12 cellular contexts compared by ENCODE assay signal in the genomic region with DNA sequence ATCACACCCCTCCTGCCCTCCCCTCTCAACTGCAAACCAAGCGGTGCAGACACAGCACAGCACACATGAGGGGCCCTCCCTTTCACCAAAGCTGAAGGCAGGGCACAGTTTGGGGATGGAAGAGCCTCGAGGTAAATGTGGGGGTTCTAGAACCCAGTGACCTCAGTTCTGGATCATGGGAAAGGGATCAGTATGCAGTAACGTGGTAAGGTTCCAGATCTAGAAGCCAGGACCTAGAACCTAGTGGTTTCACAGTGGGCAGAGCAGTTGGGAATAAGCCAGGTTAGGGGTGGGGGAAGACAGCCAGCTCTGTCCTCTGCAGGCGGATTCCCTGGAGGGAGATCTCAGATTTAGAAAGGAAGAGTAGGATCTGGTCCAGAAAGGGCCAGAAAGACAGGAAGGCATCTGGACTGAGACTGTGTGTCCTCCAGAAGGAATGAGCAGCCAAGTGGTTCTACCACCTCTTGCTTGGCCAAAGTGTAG. TPM values are rescaled to one million over a fixed set of nuclear protein-coding genes. Genes with fewer than 3 reads are reported as not detected.
A peak's percentile ranks its signal among the peaks of the same experiment; 100 is the strongest.
DNase-seq lines count a peak whose midpoint lies in the region; ATAC-seq, FAIRE-seq and TF ChIP-seq lines count a peak whose summit lies in the region.
"Had no signal": no experiment of that assay in that cellular context is flagged by ENCODE, and none has a peak within 500 bp of the region (broad histone marks: within the 10 kb centered on the region; RNA-seq: fewer than 3 reads in every experiment).

No MANE protein-coding gene starts in this region.

- no peaks in the 10 kb centered on the region for H3K27me3 Mint-ChIP-seq in activated naive CD8-positive, alpha-beta T cell treated with anti-CD3 and anti-CD28 coated beads, Interleukin-2, amount 50 U/mL, for 24 hours
- H3K27me3 Mint-ChIP-seq in T-helper 17 cell: no peaks in the 10 kb centered on the region

- H3K36me3 ChIP-seq in cardiac muscle cell (peaks cover 40% of the 10 kb centered on the region), HepG2 (replicated peaks in 1 of 2; ENCODE audit: control insufficient read depth in 1 of 2, insufficient read depth in 2 of 2, low read length in 2 of 2) (peaks cover 3 to 25% of the 10 kb centered on the region in 2 experiments), transverse colon (peaks cover 0 to 23% (median 6%) of the 10 kb centered on the region in 4 donors)

- TF ChIP-seq CTCF in cardiac muscle cell (IDR thresholded peaks at IDR 0.05; ENCODE audit: low read depth, low read length) (no peak), HepG2 (CRISPR knock-in tag; IDR thresholded peaks at IDR 0.05) (no peak), transverse colon (IDR thresholded peaks at IDR 0.05) (no peak)

- H3K4me3 ChIP-seq in cardiac muscle cell (no peak overlapping the region), HepG2 (replicated peaks in 1 of 3; ENCODE audit: insufficient read depth in 1 of 3, low read depth in 2 of 3, low read length in 3 of 3) (no peak overlapping the region), transverse colon (no peak overlapping the region)

- H3K36me3 Mint-ChIP-seq in activated naive CD8-positive, alpha-beta T cell treated with anti-CD3 and anti-CD28 coated beads, Interleukin-2, amount 50 U/mL, for 24 hours (ENCODE audit: low read depth): peaks cover 41% of the 10 kb centered on the region
- H3K36me3 Mint-ChIP-seq in T-helper 17 cell (ENCODE audit: low read depth): peaks cover 4% of the 10 kb centered on the region

- peaks cover 33% of the 10 kb centered on the region for H4K20me1 ChIP-seq in HepG2 (ENCODE audit: insufficient read depth, low read length)

- H3K79me2 ChIP-seq in HepG2 (ENCODE audit: insufficient read depth, low read length): peaks cover 25% of the 10 kb centered on the region

- CTCF ChIA-PET in HepG2 (lab: Yijun Ruan, JAX; ENCODE audit: low intra/inter-chr PET ratio, low total read pairs): no interaction called here

- TF ChIP-seq RAD21 in HepG2 (CRISPR knock-in tag; IDR thresholded peaks at IDR 0.05): peak; percentile 8; the same call in 1 of the 2 replicates

- H3K9me3 Mint-ChIP-seq in activated naive CD8-positive, alpha-beta T cell treated with anti-CD3 and anti-CD28 coated beads, Interleukin-2, amount 50 U/mL, for 24 hours: no peaks in the 10 kb centered on the region
- H3K9me3 Mint-ChIP-seq: CD4-positive, CD25-positive, alpha-beta regulatory T cell had no signal

- H3K9me3 ChIP-seq in cardiac muscle cell (ENCODE audit: low read depth) (no peaks in the 10 kb centered on the region), HepG2 (ENCODE audit: low read length) (no peaks in the 10 kb centered on the region), transverse colon (no peaks in the 10 kb centered on the region), T-helper 17 cell (ENCODE audit: control insufficient read depth, low read length, poor library complexity, severe bottlenecking) (no peaks in the 10 kb centered on the region)

- H3K27ac Mint-ChIP-seq in activated naive CD8-positive, alpha-beta T cell treated with anti-CD3 and anti-CD28 coated beads, Interleukin-2, amount 50 U/mL, for 24 hours: peak overlapping the region; percentile 98
- no peak overlapping the region for H3K27ac Mint-ChIP-seq in T-helper 17 cell

- TF ChIP-seq EP300 in HepG2 (IDR thresholded peaks at IDR 0.05; ENCODE audit: low read depth in 2 of 2, low read length in 2 of 2) (no peak), HepG2 (CRISPR knock-in tag; IDR thresholded peaks at IDR 0.05; ENCODE audit: borderline replicate concordance) (0 out of 2 replicates have a peak, but pooled peaks have one; percentile 5), transverse colon (IDR thresholded peaks at IDR 0.05; ENCODE audit: low read depth) (no peak)

- intact Hi-C loops in left ventricle myocardium superior (cut with micrococcal nuclease): no loop called here
- intact Hi-C loops in HepG2 (cut with micrococcal nuclease; ENCODE audit: unreplicated experiment): loop anchor here (1.0 to 10.0 kb wide), 3 partner anchors 22 to 183 kb away; a partner anchor contains a TSS
- intact Hi-C loops in transverse colon (cut with DNase I; ENCODE audit: low total_unique reads): loop anchor here (10.0 kb wide), 2 partner anchors 63 to 93 kb away; a partner anchor contains a TSS

- no peak overlapping the region for H2AFZ ChIP-seq in HepG2 (ENCODE audit: low read length)

- in situ Hi-C loops in HepG2 (cut with HindIII; ENCODE audit: extremely low pct_ligation_motif_present, low pct_unique_long_range_greater_than_20kb): no loop called here
- in situ Hi-C loops in transverse colon (cut with MboI; ENCODE audit: low pct_ligation_motif_present in 1 of 4, low pct_unique_long_range_greater_than_20kb in 1 of 4, low sequenced_read_pairs in 3 of 4): loop anchor here in 1 of 4 donors (25.0 kb wide), 1 partner anchor 106 kb away; a partner anchor contains a TSS

- POLR2A ChIA-PET in HepG2 (lab: Yijun Ruan, JAX): interaction anchor here (1.0 to 5.6 kb wide), 17 partner anchors 9 to 180 kb away, joined by 3 to 153 read pairs (median 4); a partner anchor contains a TSS

- peaks cover 18% of the 10 kb centered on the region for H3K4me1 ChIP-seq in cardiac muscle cell (ENCODE audit: low read depth)
- H3K4me1 ChIP-seq in HepG2 (ENCODE audit: insufficient read depth, low read length): peaks cover 24% of the 10 kb centered on the region
- H3K4me1 ChIP-seq in transverse colon: peaks cover 28 to 40% (median 34%) of the 10 kb centered on the region in 4 donors

- H3K9ac ChIP-seq in HepG2 (ENCODE audit: insufficient read depth, low read depth, low read length): no peak overlapping the region
- H3K9ac ChIP-seq: KMS-11 had no signal

- H3K4me3 Mint-ChIP-seq in activated naive CD8-positive, alpha-beta T cell treated with anti-CD3 and anti-CD28 coated beads, Interleukin-2, amount 50 U/mL, for 24 hours: peak overlapping the region; percentile 97
- H3K4me3 Mint-ChIP-seq in T-helper 17 cell: no peak overlapping the region

- no peak overlapping the region for H3K4me2 ChIP-seq in HepG2 (ENCODE audit: low read depth, low read length)
- H3K4me2 ChIP-seq: KMS-11 had no signal

- H3K4me1 Mint-ChIP-seq in activated naive CD8-positive, alpha-beta T cell treated with anti-CD3 and anti-CD28 coated beads, Interleukin-2, amount 50 U/mL, for 24 hours: peaks cover 47% of the 10 kb centered on the region
- peaks cover 39% of the 10 kb centered on the region for H3K4me1 Mint-ChIP-seq in T-helper 17 cell

- no peaks in the 10 kb centered on the region for H3K27me3 ChIP-seq in cardiac muscle cell
- H3K27me3 ChIP-seq in HepG2 (ENCODE audit: control insufficient read depth in 1 of 2, insufficient read depth in 2 of 2, low read length in 2 of 2): no peaks in the 10 kb centered on the region; a peak in 1 of 5 replicates
- H3K27me3 ChIP-seq in transverse colon: no peaks in the 10 kb centered on the region

- TF ChIP-seq POLR2A in HepG2 (IDR thresholded peaks at IDR 0.05; ENCODE audit: insufficient read depth in 1 of 2, low read depth in 2 of 2, low read length in 2 of 2) (peak in 1 of 2 experiments; percentile 21; a peak in 2 of 4 replicates), transverse colon (IDR thresholded peaks at IDR 0.05) (no peak)

- FAIRE-seq in HepG2 (lab: Jason Lieb, UNC): no peak

- no TSS peak for BruUV-seq in HepG2 (replicated peaks; lab: Mats Ljungman, UMichigan)

- ATAC-seq in left ventricle myocardium superior (no peak), HepG2 (peak; percentile 8), T-helper 17 cell (no peak)
- ATAC-seq in activated naive CD8-positive, alpha-beta T cell treated with anti-CD3 and anti-CD28 coated beads, Interleukin-2, amount 50 U/mL, for 24 hours: no peak
- ATAC-seq: PC-3 had no signal

- WGBS in HepG2 (ENCODE audit: low lambda C conversion rate): 50% methylated on average over 4 of the region's 4 CpGs
- 69% methylated on average over 4 of the region's 4 CpGs; no CpG with 5 or more reads in 1 of the 2 donors for WGBS in transverse colon (ENCODE audit: low coverage in 1 of 2), 2 donors

- H3K27ac ChIP-seq in cardiac muscle cell: peak overlapping the region; percentile 20
- peak overlapping the region; percentile 86 for H3K27ac ChIP-seq in HepG2 (ENCODE audit: extremely low read length, insufficient read depth, low read length)
- H3K27ac ChIP-seq in transverse colon: peak overlapping the region; percentile 94 to 97 (median 96)
- H3K27ac ChIP-seq: KMS-11 had no signal

- DNase-seq in cardiac muscle cell (ENCODE audit: low read depth in 1 of 2, low spot score in 1 of 2) (peak in 1 of 2 donors; percentile 74), left ventricle myocardium superior (no peak), HepG2 (ENCODE audit: low spot score) (peak; percentile 39), transverse colon (no peak), globus pallidus (ENCODE audit: low spot score) (no peak), T-helper 17 cell (no peak)
- no peak for DNase-seq in activated naive CD8-positive, alpha-beta T cell treated with anti-CD3 and anti-CD28 coated beads, Interleukin-2, amount 50 U/mL, for 24 hours
- DNase-seq in stimulated activated CD4-positive, alpha-beta T cell treated with anti-CD3 and anti-CD28 coated beads, Interleukin-12 subunit alpha, Interleukin-12 subunit beta, amount 100 ng/mL, for 4 hours: no peak
- DNase-seq: CD4-positive, CD25-positive, alpha-beta regulatory T cell; effector CD8-positive, alpha-beta T cell; PC-3 had no signal

RNA-seq across cellular contexts. Expression of a gene that starts 3.1 kb away (rescaled TPM):
- total RNA-seq in cardiac muscle cell (760 and 891 TPM in 2 replicates), left ventricle myocardium superior (684 TPM), HepG2 (2016; rRNA removed; fragmentation: Illumina TruSeq; extraction: Trizol) (3,909 and 8,800 TPM in 2 replicates), transverse colon (1,000 to 10,000 TPM; 3,057 to 3,935 (median 3,837) TPM), T-helper 17 cell (100 to 1,000 TPM; 612 to 898 TPM)
- polyA plus RNA-seq in cardiac muscle cell (1,227 and 1,335 TPM in 2 replicates), HepG2 (2011; rRNA removed) (2,513 and 2,721 TPM in 2 replicates)
- total RNA-seq in HepG2 (2016; cell fraction: cytosol; rRNA removed; fragmentation: Illumina TruSeq; extraction: Trizol; ENCODE audit: low read depth): 89,971 and 90,879 TPM in 2 replicates
- 3,851 and 8,859 TPM in 2 replicates for total RNA-seq in HepG2 (2016; cell fraction: insoluble cytoplasmic fraction; rRNA removed; fragmentation: Illumina TruSeq; extraction: Trizol)
- total RNA-seq in HepG2 (2016; cell fraction: membrane; rRNA removed; fragmentation: Illumina TruSeq; extraction: Trizol): 51,578 and 56,338 TPM in 2 replicates
- 2,617 and 3,067 TPM in 2 replicates for total RNA-seq in HepG2 (2016; cell fraction: nucleus; rRNA removed; fragmentation: Illumina TruSeq; extraction: Trizol)
- polyA plus RNA-seq in HepG2 (2011; cell fraction: cytosol; rRNA removed): 2,416 and 4,778 TPM in 2 replicates
- polyA plus RNA-seq in HepG2 (2011; cell fraction: nucleus; rRNA removed): 1,286 and 1,341 TPM in 2 replicates
- 3,171 and 4,080 TPM in 2 replicates for polyA plus RNA-seq in HepG2 (2012)
- 183,517 and 194,436 TPM in 2 replicates for polyA plus RNA-seq in HepG2 (2016; cell fraction: cytosol; fragmentation: Illumina TruSeq; extraction: Trizol; ENCODE audit: low read depth)
- polyA plus RNA-seq in HepG2 (2016; cell fraction: insoluble cytoplasmic fraction; fragmentation: Illumina TruSeq; extraction: Trizol; ENCODE audit: low read depth): 7,307 and 7,404 TPM in 2 replicates
- 88,210 and 91,472 TPM in 2 replicates for polyA plus RNA-seq in HepG2 (2016; cell fraction: membrane; fragmentation: Illumina TruSeq; extraction: Trizol; ENCODE audit: low read depth)
- polyA plus RNA-seq in HepG2 (2016; cell fraction: nucleus; fragmentation: Illumina TruSeq; extraction: Trizol; ENCODE audit: insufficient read depth, low read depth): 7,073 and 8,244 TPM in 2 replicates
- polyA minus RNA-seq in HepG2 (2011; rRNA and poly(A)+ RNA removed; ENCODE audit: low replicate concordance): 1,399 and 2,171 TPM in 2 replicates
- 634 and 932 TPM in 2 replicates for polyA minus RNA-seq in HepG2 (2011; cell fraction: cytosol; rRNA and poly(A)+ RNA removed)
- polyA minus RNA-seq in HepG2 (2011; cell fraction: nucleus; rRNA and poly(A)+ RNA removed): 209 and 221 TPM in 2 replicates

RNA-seq across cellular contexts. Expression of a gene that starts 13.5 kb away (rescaled TPM):
- total RNA-seq in cardiac muscle cell (64.2 and 126 TPM in 2 replicates), left ventricle myocardium superior (22.0 TPM), HepG2 (2016; rRNA removed; fragmentation: Illumina TruSeq; extraction: Trizol) (167 and 176 TPM in 2 replicates), transverse colon (100 to 1,000 TPM in 2 of 4 donors, 10 to 100 TPM in 2; 74.5 to 152 (median 112) TPM), T-helper 17 cell (100 to 1,000 TPM in 1 of 2 donors, 10 to 100 TPM in 1; 89.2 to 104 TPM)
- polyA plus RNA-seq in cardiac muscle cell (68.7 and 95.2 TPM in 2 replicates), HepG2 (2011; rRNA removed) (139 and 164 TPM in 2 replicates)
- 230 and 246 TPM in 2 replicates for total RNA-seq in HepG2 (2016; cell fraction: cytosol; rRNA removed; fragmentation: Illumina TruSeq; extraction: Trizol; ENCODE audit: low read depth)
- total RNA-seq in HepG2 (2016; cell fraction: insoluble cytoplasmic fraction; rRNA removed; fragmentation: Illumina TruSeq; extraction: Trizol): 165 and 193 TPM in 2 replicates
- 237 and 254 TPM in 2 replicates for total RNA-seq in HepG2 (2016; cell fraction: membrane; rRNA removed; fragmentation: Illumina TruSeq; extraction: Trizol)
- 96.5 and 102 TPM in 2 replicates for total RNA-seq in HepG2 (2016; cell fraction: nucleus; rRNA removed; fragmentation: Illumina TruSeq; extraction: Trizol)
- polyA plus RNA-seq in HepG2 (2011; cell fraction: cytosol; rRNA removed): 118 and 159 TPM in 2 replicates
- polyA plus RNA-seq in HepG2 (2011; cell fraction: nucleus; rRNA removed): 330 and 345 TPM in 2 replicates
- 158 and 165 TPM in 2 replicates for polyA plus RNA-seq in HepG2 (2012)
- 324 and 380 TPM in 2 replicates for polyA plus RNA-seq in HepG2 (2016; cell fraction: cytosol; fragmentation: Illumina TruSeq; extraction: Trizol; ENCODE audit: low read depth)
- polyA plus RNA-seq in HepG2 (2016; cell fraction: insoluble cytoplasmic fraction; fragmentation: Illumina TruSeq; extraction: Trizol; ENCODE audit: low read depth): 326 and 339 TPM in 2 replicates
- 331 and 356 TPM in 2 replicates for polyA plus RNA-seq in HepG2 (2016; cell fraction: membrane; fragmentation: Illumina TruSeq; extraction: Trizol; ENCODE audit: low read depth)
- polyA plus RNA-seq in HepG2 (2016; cell fraction: nucleus; fragmentation: Illumina TruSeq; extraction: Trizol; ENCODE audit: insufficient read depth, low read depth): 298 and 326 TPM in 2 replicates
- 81.2 and 143 TPM in 2 replicates for polyA minus RNA-seq in HepG2 (2011; rRNA and poly(A)+ RNA removed; ENCODE audit: low replicate concordance)
- 66.1 and 82.4 TPM in 2 replicates for polyA minus RNA-seq in HepG2 (2011; cell fraction: cytosol; rRNA and poly(A)+ RNA removed)
- 85.3 and 90.1 TPM in 2 replicates for polyA minus RNA-seq in HepG2 (2011; cell fraction: nucleus; rRNA and poly(A)+ RNA removed)

RNA-seq across cellular contexts. Expression of a gene that starts 24.9 kb away (rescaled TPM):
- total RNA-seq in cardiac muscle cell (155 and 165 TPM in 2 replicates), left ventricle myocardium superior (103 TPM), HepG2 (2016; rRNA removed; fragmentation: Illumina TruSeq; extraction: Trizol) (16.4 and 18.4 TPM in 2 replicates), transverse colon (100 to 1,000 TPM in 1 of 4 donors, 10 to 100 TPM in 3; 31.8 to 107 (median 40.9) TPM), T-helper 17 cell (10 to 100 TPM; 21.6 to 24.2 TPM)
- polyA plus RNA-seq in cardiac muscle cell (175 and 195 TPM in 2 replicates), HepG2 (2011; rRNA removed) (34.3 and 42.1 TPM in 2 replicates)
- total RNA-seq in HepG2 (2016; cell fraction: cytosol; rRNA removed; fragmentation: Illumina TruSeq; extraction: Trizol; ENCODE audit: low read depth): 5.2 and 5.3 TPM in 2 replicates
- total RNA-seq in HepG2 (2016; cell fraction: insoluble cytoplasmic fraction; rRNA removed; fragmentation: Illumina TruSeq; extraction: Trizol): 13.3 and 20.4 TPM in 2 replicates
- 4.9 and 5.1 TPM in 2 replicates for total RNA-seq in HepG2 (2016; cell fraction: membrane; rRNA removed; fragmentation: Illumina TruSeq; extraction: Trizol)
- 17.7 and 22.5 TPM in 2 replicates for total RNA-seq in HepG2 (2016; cell fraction: nucleus; rRNA removed; fragmentation: Illumina TruSeq; extraction: Trizol)
- 15.4 and 24.0 TPM in 2 replicates for polyA plus RNA-seq in HepG2 (2011; cell fraction: cytosol; rRNA removed)
- 43.8 and 62.9 TPM in 2 replicates for polyA plus RNA-seq in HepG2 (2011; cell fraction: nucleus; rRNA removed)
- 10.2 and 20.0 TPM in 2 replicates for polyA plus RNA-seq in HepG2 (2012)
- polyA plus RNA-seq in HepG2 (2016; cell fraction: cytosol; fragmentation: Illumina TruSeq; extraction: Trizol; ENCODE audit: low read depth): 1.1 and 1.4 TPM in 2 replicates
- 10.8 and 15.0 TPM in 2 replicates for polyA plus RNA-seq in HepG2 (2016; cell fraction: insoluble cytoplasmic fraction; fragmentation: Illumina TruSeq; extraction: Trizol; ENCODE audit: low read depth)
- 2.9 and 3.5 TPM in 2 replicates for polyA plus RNA-seq in HepG2 (2016; cell fraction: membrane; fragmentation: Illumina TruSeq; extraction: Trizol; ENCODE audit: low read depth)
- 28.6 and 30.1 TPM in 2 replicates for polyA plus RNA-seq in HepG2 (2016; cell fraction: nucleus; fragmentation: Illumina TruSeq; extraction: Trizol; ENCODE audit: insufficient read depth, low read depth)
- 85.1 and 134 TPM in 2 replicates for polyA minus RNA-seq in HepG2 (2011; rRNA and poly(A)+ RNA removed; ENCODE audit: low replicate concordance)
- polyA minus RNA-seq in HepG2 (2011; cell fraction: cytosol; rRNA and poly(A)+ RNA removed): 22.2 and 28.2 TPM in 2 replicates
- 26.5 and 44.0 TPM in 2 replicates for polyA minus RNA-seq in HepG2 (2011; cell fraction: nucleus; rRNA and poly(A)+ RNA removed)

RNA-seq across cellular contexts. Expression of a gene that starts 25.5 kb away (rescaled TPM):
- 240 and 294 TPM in 2 replicates for total RNA-seq in cardiac muscle cell
- 128 and 167 TPM in 2 replicates for polyA plus RNA-seq in cardiac muscle cell
- total RNA-seq in left ventricle myocardium superior: 44.4 TPM
- total RNA-seq in HepG2 (2016; rRNA removed; fragmentation: Illumina TruSeq; extraction: Trizol): 108 and 122 TPM in 2 replicates
- 42.8 and 44.4 TPM in 2 replicates for total RNA-seq in HepG2 (2016; cell fraction: cytosol; rRNA removed; fragmentation: Illumina TruSeq; extraction: Trizol; ENCODE audit: low read depth)
- total RNA-seq in HepG2 (2016; cell fraction: insoluble cytoplasmic fraction; rRNA removed; fragmentation: Illumina TruSeq; extraction: Trizol): 98.2 and 127 TPM in 2 replicates
- total RNA-seq in HepG2 (2016; cell fraction: membrane; rRNA removed; fragmentation: Illumina TruSeq; extraction: Trizol): 53.1 and 56.0 TPM in 2 replicates
- total RNA-seq in HepG2 (2016; cell fraction: nucleus; rRNA removed; fragmentation: Illumina TruSeq; extraction: Trizol): 57.1 and 62.8 TPM in 2 replicates
- 109 and 120 TPM in 2 replicates for polyA plus RNA-seq in HepG2 (2011; rRNA removed)
- polyA plus RNA-seq in HepG2 (2011; cell fraction: cytosol; rRNA removed): 120 and 188 TPM in 2 replicates
- polyA plus RNA-seq in HepG2 (2011; cell fraction: nucleus; rRNA removed): 169 and 241 TPM in 2 replicates
- polyA plus RNA-seq in HepG2 (2012): 71.6 and 76.0 TPM in 2 replicates
- 38.1 and 42.9 TPM in 2 replicates for polyA plus RNA-seq in HepG2 (2016; cell fraction: cytosol; fragmentation: Illumina TruSeq; extraction: Trizol; ENCODE audit: low read depth)
- 87.8 and 103 TPM in 2 replicates for polyA plus RNA-seq in HepG2 (2016; cell fraction: insoluble cytoplasmic fraction; fragmentation: Illumina TruSeq; extraction: Trizol; ENCODE audit: low read depth)
- polyA plus RNA-seq in HepG2 (2016; cell fraction: membrane; fragmentation: Illumina TruSeq; extraction: Trizol; ENCODE audit: low read depth): 44.0 and 49.8 TPM in 2 replicates
- polyA plus RNA-seq in HepG2 (2016; cell fraction: nucleus; fragmentation: Illumina TruSeq; extraction: Trizol; ENCODE audit: insufficient read depth, low read depth): 101 and 102 TPM in 2 replicates
- polyA minus RNA-seq in HepG2 (2011; rRNA and poly(A)+ RNA removed; ENCODE audit: low replicate concordance): 203 and 355 TPM in 2 replicates
- polyA minus RNA-seq in HepG2 (2011; cell fraction: cytosol; rRNA and poly(A)+ RNA removed): 65.7 and 86.3 TPM in 2 replicates
- polyA minus RNA-seq in HepG2 (2011; cell fraction: nucleus; rRNA and poly(A)+ RNA removed): 47.3 and 59.2 TPM in 2 replicates
- 10 to 100 TPM; 48.6 to 66.9 (median 59.4) TPM for total RNA-seq in transverse colon
- 10 to 100 TPM; 20.2 to 25.5 TPM for total RNA-seq in T-helper 17 cell

RNA-seq across cellular contexts. Expression of a gene that starts 34.7 kb away (rescaled TPM):
- total RNA-seq in cardiac muscle cell: 2.2 and 4.8 TPM in 2 replicates
- 7.0 and 10.2 TPM in 2 replicates for polyA plus RNA-seq in cardiac muscle cell
- not detected for total RNA-seq in left ventricle myocardium superior
- total RNA-seq in HepG2 (2016; rRNA removed; fragmentation: Illumina TruSeq; extraction: Trizol): 0.13 and 0.29 TPM in 2 replicates
- not detected in 2 replicates for total RNA-seq in HepG2 (2016; cell fraction: cytosol; rRNA removed; fragmentation: Illumina TruSeq; extraction: Trizol; ENCODE audit: low read depth)
- 0.30 TPM in 1 of 2 replicates, not detected in the other for total RNA-seq in HepG2 (2016; cell fraction: insoluble cytoplasmic fraction; rRNA removed; fragmentation: Illumina TruSeq; extraction: Trizol)
- not detected in 2 replicates for total RNA-seq in HepG2 (2016; cell fraction: membrane; rRNA removed; fragmentation: Illumina TruSeq; extraction: Trizol)
- total RNA-seq in HepG2 (2016; cell fraction: nucleus; rRNA removed; fragmentation: Illumina TruSeq; extraction: Trizol): not detected in 2 replicates
- 0.91 and 1.9 TPM in 2 replicates for polyA plus RNA-seq in HepG2 (2011; rRNA removed)
- polyA plus RNA-seq in HepG2 (2011; cell fraction: cytosol; rRNA removed): 1.8 and 2.5 TPM in 2 replicates
- polyA plus RNA-seq in HepG2 (2011; cell fraction: nucleus; rRNA removed): 1.9 and 2.8 TPM in 2 replicates
- polyA plus RNA-seq in HepG2 (2012): 1.0 and 3.6 TPM in 2 replicates
- not detected in 2 replicates for polyA plus RNA-seq in HepG2 (2016; cell fraction: cytosol; fragmentation: Illumina TruSeq; extraction: Trizol; ENCODE audit: low read depth)
- polyA plus RNA-seq in HepG2 (2016; cell fraction: insoluble cytoplasmic fraction; fragmentation: Illumina TruSeq; extraction: Trizol; ENCODE audit: low read depth): not detected in 2 replicates
- polyA plus RNA-seq in HepG2 (2016; cell fraction: membrane; fragmentation: Illumina TruSeq; extraction: Trizol; ENCODE audit: low read depth): not detected in 2 replicates
- not detected in 2 replicates for polyA plus RNA-seq in HepG2 (2016; cell fraction: nucleus; fragmentation: Illumina TruSeq; extraction: Trizol; ENCODE audit: insufficient read depth, low read depth)
- polyA minus RNA-seq in HepG2 (2011; rRNA and poly(A)+ RNA removed; ENCODE audit: low replicate concordance): 0.37 and 0.50 TPM in 2 replicates
- not detected in 2 replicates for polyA minus RNA-seq in HepG2 (2011; cell fraction: cytosol; rRNA and poly(A)+ RNA removed)
- 0.77 TPM in 1 of 2 replicates, not detected in the other for polyA minus RNA-seq in HepG2 (2011; cell fraction: nucleus; rRNA and poly(A)+ RNA removed)
- 1 to 10 TPM in 2 of 4 donors, not detected in 2; 3.4 to 4.9 TPM for total RNA-seq in transverse colon
- under 1 TPM; 0.50 to 0.86 TPM for total RNA-seq in T-helper 17 cell
- total RNA-seq: CD4-positive, CD25-positive, alpha-beta regulatory T cell had no signal

Comparison
In these comparisons a context has a peak if more than half of its experiments do, and no peak if none do; other contexts are left out.
1. H3K27ac ChIP-seq: peak in every context shown above with its lines; median percentile 96 in transverse colon; 86 in HepG2; 20 in cardiac muscle cell.